9 cellular contexts compared by ENCODE assay signal in genomic region chr13:98447881-98448641, GRCh38.
A peak's percentile ranks its signal among the peaks of the same experiment; 100 is the strongest.
DNase-seq lines count a peak whose midpoint lies in the region; ATAC-seq and TF ChIP-seq lines count a peak whose summit lies in the region.
"Had no signal": no experiment of that assay in that cellular context is flagged by ENCODE, and none has a peak within 500 bp of the region (broad histone marks: within the 10 kb centered on the region; RNA-seq: fewer than 3 reads in every experiment).

No MANE protein-coding gene starts in this region.

- intact Hi-C loops in lower lobe of right lung (cut with DNase I), result loop anchor here (10.0 kb wide), 1 partner anchor 207 kb away; no protein-coding TSS in a partner anchor

- peak overlapping the region; percentile 23 to 86 (median 58) for H3K27ac Mint-ChIP-seq in brain

- H3K27me3 Mint-ChIP-seq in brain, result no peaks in the 10 kb centered on the region

- peaks cover 57% of the 10 kb centered on the region for H3K4me1 Mint-ChIP-seq in brain

- no peak overlapping the region for H3K4me3 Mint-ChIP-seq in brain
- H3K4me3 Mint-ChIP-seq: T-helper 1 cell treated with Interleukin-12 subunit alpha and Interleukin-12 subunit beta and Interleukin-4 antibody, amounts not matched to agents 30 μg/mL and 1 μg/mL, for 36 hours had no signal

- H3K9me3 Mint-ChIP-seq in brain, result no peaks in the 10 kb centered on the region
- H3K9me3 Mint-ChIP-seq: T-helper 1 cell treated with Interleukin-12 subunit alpha and Interleukin-12 subunit beta and Interleukin-4 antibody, amounts not matched to agents 30 μg/mL and 1 μg/mL, for 36 hours had no signal

- TF ChIP-seq CTCF in NB4 (IDR thresholded peaks at IDR 0.05; ENCODE audit: low read depth, low read length) (peak; percentile 48), brain (conservative IDR thresholded peaks at IDR 0.05) (peak; percentile 47 to 71), lower lobe of right lung (IDR thresholded peaks at IDR 0.05) (peak; percentile 25)

- peaks cover 15% of the 10 kb centered on the region for H3K4me1 ChIP-seq in lower lobe of right lung

- H3K36me3 Mint-ChIP-seq in brain, result peaks cover 59% of the 10 kb centered on the region

- TF ChIP-seq POLR2A in NB4 (IDR thresholded peaks at IDR 0.05; ENCODE audit: extremely low read depth, insufficient read length), result no peak

- H3K4me3 ChIP-seq in NB4 (ENCODE audit: low read depth, low read length) (no peak overlapping the region), lower lobe of right lung (no peak overlapping the region)

- DNase-seq in GM03348 (ENCODE audit: low spot score) (peak; percentile 37), NB4 (ENCODE audit: low read depth) (peak; percentile 37), lower lobe of right lung (no peak), NOMO-1 treated with dmso at 0.1 percent for 144 hours (lab: John Stamatoyannopoulos, UW; ENCODE audit: unreplicated experiment) (no peak), DMS 273 treated with DMSO at 0.1 percent for 48 hours (lab: John Stamatoyannopoulos, UW) (no peak), AG08396 (ENCODE audit: low spot score) (no peak), NOMO-1 treated with DMSO at 0.1 percent for 48 hours (lab: John Stamatoyannopoulos, UW; ENCODE audit: unreplicated experiment) (no peak)

- H3K27me3 ChIP-seq in lower lobe of right lung (ENCODE audit: low read depth), result no peaks in the 10 kb centered on the region

- H3K27ac ChIP-seq in lower lobe of right lung, result no peak overlapping the region

- no peaks in the 10 kb centered on the region for H3K9me3 ChIP-seq in lower lobe of right lung

- ATAC-seq in lower lobe of right lung, result no peak

- peaks cover 56% of the 10 kb centered on the region for H3K36me3 ChIP-seq in lower lobe of right lung

Comparison
In these comparisons a context has a peak if more than half of its experiments do, and no peak if none do; other contexts are left out.
1. DNase-seq: peak in GM03348 (single experiment) and NB4 (single experiment); none in lower lobe of right lung (single experiment), NOMO-1 treated with dmso at 0.1 percent for 144 hours (single experiment), DMS 273 treated with DMSO at 0.1 percent for 48 hours (single experiment), AG08396 (single experiment) and NOMO-1 treated with DMSO at 0.1 percent for 48 hours (single experiment).
2. Peak in every context shown above with its lines, with median percentiles within 50 percentile points of each other: CTCF ChIP-seq.